ENCODE assay signal across 21 cellular contexts in the genomic region with DNA sequence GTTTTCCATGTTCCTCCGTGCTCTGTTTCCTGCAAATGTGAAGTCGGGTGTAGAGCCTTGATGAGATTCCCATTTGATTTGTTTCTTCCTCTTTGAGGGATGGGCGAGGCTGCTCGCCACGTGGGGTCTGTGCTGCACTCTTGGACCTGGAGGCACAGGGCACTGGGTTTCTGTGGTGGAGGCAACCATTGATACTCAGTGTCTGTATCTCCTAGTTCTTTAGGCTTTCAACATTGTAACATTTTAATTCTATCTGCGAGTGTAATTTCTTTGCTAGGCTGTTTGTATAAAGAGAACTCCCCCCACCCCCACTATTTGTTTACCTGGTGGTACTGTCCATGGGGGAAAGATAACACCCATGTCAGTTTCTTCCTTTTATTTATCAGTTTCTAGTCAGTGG. TPM values are rescaled to one million over a fixed set of nuclear protein-coding genes. Genes with fewer than 3 reads are reported as not detected.
DNase-seq lines count a peak whose midpoint lies in the region; ATAC-seq, FAIRE-seq and TF ChIP-seq lines count a peak whose summit lies in the region.
"Had no signal": no experiment of that assay in that cellular context is flagged by ENCODE, and none has a peak within 500 bp of the region (broad histone marks: within the 10 kb centered on the region; RNA-seq: fewer than 3 reads in every experiment).

No MANE protein-coding gene starts in this region.

- H3K9me3 ChIP-seq in BLaER1: no peaks in the 10 kb centered on the region
- H3K9me3 ChIP-seq in astrocyte (ENCODE audit: insufficient read depth, low read depth, low read length): no peaks in the 10 kb centered on the region

- H3K27ac ChIP-seq in BLaER1 (peak overlapping the region; percentile 95), KMS-11 (peak overlapping the region; percentile 20; the same call in 1 of the 2 replicates), astrocyte (ENCODE audit: low read depth, low read length) (no peak overlapping the region)

- DNase-seq in astrocyte (ENCODE audit: low read depth): no peak
- DNase-seq in activated gamma-delta T cell (lab: John Stamatoyannopoulos, UW): no peak
- DNase-seq in urothelium cell line (ENCODE audit: low spot score): no peak
- DNase-seq: CD8-positive, alpha-beta T cell; DMS79; IMR-90; MM.1S; NCI-H1092; NCI-H1436 treated with DMSO at 0.1 percent for 48 hours; NCI-H2081; NCI-H748 treated with DMSO at 0.1 percent for 48 hours; PC-3; RPMI8226; SHP77 treated with DMSO at 0.1 percent for 48 hours had no signal

- no peak overlapping the region for H2AFZ ChIP-seq in KMS-11 (ENCODE audit: low read depth)
- no peak overlapping the region for H2AFZ ChIP-seq in astrocyte (ENCODE audit: low read depth, low read length)

- H3K4me1 Mint-ChIP-seq in astrocyte (ENCODE audit: low read depth, unreplicated experiment): peaks cover 72% of the 10 kb centered on the region
- H3K4me1 Mint-ChIP-seq in stimulated activated memory B cell treated with anti-CD40 and anti-IgM and Interleukin-4, amounts not matched to agents 10 μg/mL and 1 μg/mL and 100 μg/mL, for 72 hours: peaks cover 73% of the 10 kb centered on the region

- H3K79me2 ChIP-seq in KMS-11 (ENCODE audit: insufficient read depth, low read depth) (peaks cover 83% of the 10 kb centered on the region), astrocyte (ENCODE audit: insufficient read depth, low read length) (peaks cover 95% of the 10 kb centered on the region)

- no peak for ATAC-seq in stimulated activated memory B cell treated with anti-CD40 and anti-IgM and Interleukin-4, amounts not matched to agents 10 μg/mL and 1 μg/mL and 100 μg/mL, for 72 hours
- no peak for ATAC-seq in HG02884 (IDR thresholded peaks at IDR 0.05; ENCODE audit: unreplicated experiment)
- ATAC-seq: CD8-positive, alpha-beta T cell; PC-3; SK-N-SH treated with all-trans-retinoic acid at 6 μM for 48 hours had no signal

- peaks cover 100% of the 10 kb centered on the region for H3K4me1 ChIP-seq in BLaER1
- peaks cover 79% of the 10 kb centered on the region for H3K4me1 ChIP-seq in KMS-11 (ENCODE audit: low read depth, poor library complexity, severe bottlenecking)
- H3K4me1 ChIP-seq in astrocyte (ENCODE audit: insufficient read depth, low read length): peaks cover 15% of the 10 kb centered on the region

- H3K9me3 Mint-ChIP-seq in astrocyte (ENCODE audit: unreplicated experiment): no peaks in the 10 kb centered on the region
- H3K9me3 Mint-ChIP-seq in stimulated activated memory B cell treated with anti-CD40 and anti-IgM and Interleukin-4, amounts not matched to agents 10 μg/mL and 1 μg/mL and 100 μg/mL, for 72 hours: no peaks in the 10 kb centered on the region
- H3K9me3 Mint-ChIP-seq: CD8-positive, alpha-beta T cell had no signal

- H4K20me1 ChIP-seq in BLaER1 (no peaks in the 10 kb centered on the region), KMS-11 (ENCODE audit: insufficient read depth) (no peaks in the 10 kb centered on the region), astrocyte (ENCODE audit: insufficient read depth, low read length) (peaks cover 68% of the 10 kb centered on the region)

- no peak for TF ChIP-seq CTCF in KMS-11 (conservative IDR thresholded peaks at IDR 0.05; ENCODE audit: low read depth, low read length)
- TF ChIP-seq CTCF in astrocyte (IDR thresholded peaks at IDR 0.05; ENCODE audit: insufficient read depth, low read depth, low read length): no peak

- H3K4me3 ChIP-seq in BLaER1 (peak overlapping the region; percentile 71), KMS-11 (IDR thresholded peaks at IDR 0.05; ENCODE audit: insufficient read depth, low read depth, low read length) (no peak overlapping the region), astrocyte (ENCODE audit: insufficient read depth, low read depth, low read length) (no peak overlapping the region)

- H3K27ac Mint-ChIP-seq in astrocyte (ENCODE audit: unreplicated experiment): peak overlapping the region; percentile 42
- H3K27ac Mint-ChIP-seq in stimulated activated memory B cell treated with anti-CD40 and anti-IgM and Interleukin-4, amounts not matched to agents 10 μg/mL and 1 μg/mL and 100 μg/mL, for 72 hours: peak overlapping the region; percentile 97
- H3K27ac Mint-ChIP-seq: CD8-positive, alpha-beta T cell had no signal

- no peaks in the 10 kb centered on the region for H3K27me3 Mint-ChIP-seq in astrocyte (ENCODE audit: low read depth, unreplicated experiment)
- no peaks in the 10 kb centered on the region for H3K27me3 Mint-ChIP-seq in stimulated activated memory B cell treated with anti-CD40 and anti-IgM and Interleukin-4, amounts not matched to agents 10 μg/mL and 1 μg/mL and 100 μg/mL, for 72 hours

- H3K4me2 ChIP-seq in BLaER1 (peak overlapping the region; percentile 91), KMS-11 (no peak overlapping the region; the same call in 1 of the 2 replicates), astrocyte (ENCODE audit: low read length) (no peak overlapping the region)

- H3K4me3 Mint-ChIP-seq in astrocyte (ENCODE audit: unreplicated experiment): no peak overlapping the region
- no peak overlapping the region for H3K4me3 Mint-ChIP-seq in stimulated activated memory B cell treated with anti-CD40 and anti-IgM and Interleukin-4, amounts not matched to agents 10 μg/mL and 1 μg/mL and 100 μg/mL, for 72 hours
- H3K4me3 Mint-ChIP-seq: CD8-positive, alpha-beta T cell had no signal

- no peak for FAIRE-seq in astrocyte (lab: Jason Lieb, UNC)
- no peak for FAIRE-seq in urothelium cell line (lab: Jason Lieb, UNC)
- FAIRE-seq: A204.1, H1 had no signal

- H3K36me3 ChIP-seq in BLaER1 (peaks cover 46% of the 10 kb centered on the region), KMS-11 (ENCODE audit: insufficient read depth) (no peaks in the 10 kb centered on the region; the same call in 1 of the 2 replicates), astrocyte (ENCODE audit: insufficient read depth, low read length) (no peaks in the 10 kb centered on the region)

- H3K36me3 Mint-ChIP-seq in astrocyte (ENCODE audit: low read depth, unreplicated experiment): peaks cover 35% of the 10 kb centered on the region
- peaks cover 28% of the 10 kb centered on the region for H3K36me3 Mint-ChIP-seq in stimulated activated memory B cell treated with anti-CD40 and anti-IgM and Interleukin-4, amounts not matched to agents 10 μg/mL and 1 μg/mL and 100 μg/mL, for 72 hours

- H3K27me3 ChIP-seq in BLaER1: no peaks in the 10 kb centered on the region
- no peaks in the 10 kb centered on the region for H3K27me3 ChIP-seq in KMS-11 (ENCODE audit: insufficient read depth, low read depth)
- no peaks in the 10 kb centered on the region for H3K27me3 ChIP-seq in astrocyte (ENCODE audit: insufficient read depth, low read length)

- H3K9ac ChIP-seq in BLaER1 (peak overlapping the region; percentile 89), KMS-11 (no peak overlapping the region), astrocyte (ENCODE audit: low read length) (no peak overlapping the region)

RNA-seq across cellular contexts. Expression of gene GALNT2, which starts 52.3 kb away (rescaled TPM):
- total RNA-seq in astrocyte: 507 and 634 TPM in 2 replicates
